8 cellular contexts compared by ENCODE assay signal in genomic region chr1:960371-961131, GRCh38. TPM values are rescaled to one million over a fixed set of nuclear protein-coding genes. Genes with fewer than 3 reads are reported as not detected.
DNase-seq lines count a peak whose midpoint lies in the region; ATAC-seq and TF ChIP-seq lines count a peak whose summit lies in the region.

TSS of gene KLHL17 (plus strand) at chr1:960584. CDS start at chr1:960694, 110 bp downstream.

- H3K27me3 ChIP-seq in spleen (replicated peaks in 1 of 7), result peaks cover 0 to 13% (median 0%) of the 10 kb centered on the region in 7 donors

- H3K27ac ChIP-seq in spleen, result peak within 1 kb of the TSS in 5 of 8 donors; percentile 25 to 83 (median 78)

- H3K36me3 ChIP-seq in spleen, result peaks cover 0 to 53% (median 19%) of the 10 kb centered on the region in 6 donors

- peaks cover 7 to 25% (median 12%) of the 10 kb centered on the region in 3 donors for H3K27me3 Mint-ChIP-seq in CD14-positive monocyte (ENCODE audit: low read depth in 3 of 3)

- intact Hi-C loops in CD14-positive monocyte (cut with micrococcal nuclease) (loop anchor here in 1 of 2 donors (10.0 kb wide), 1 partner anchor 56 kb away; no protein-coding TSS in a partner anchor), spleen (cut with DNase I; ENCODE audit: low total_unique reads) (no loop called here)

- H3K4me1 ChIP-seq in spleen, result peaks cover 13 to 73% (median 47%) of the 10 kb centered on the region in 6 donors

- peaks cover 34% of the 10 kb centered on the region for H3K4me1 Mint-ChIP-seq in CD14-positive monocyte

- peaks cover 28 to 35% of the 10 kb centered on the region in 2 donors for H3K36me3 Mint-ChIP-seq in CD14-positive monocyte

- TF ChIP-seq POLR2A in spleen (IDR thresholded peaks at IDR 0.05), result no peak

- H3K9me3 ChIP-seq in spleen, result no peaks in the 10 kb centered on the region

- WGBS in spleen, 5 donors, result 0 to 1% (median 0%) methylated on average over 23 to 108 of the region's 108 CpGs

- in situ Hi-C loops in T47D (cut with HindIII; ENCODE audit: low pct_unique_long_range_greater_than_20kb, low sequenced_read_pairs), result no loop called here

- ATAC-seq in GM21381 (IDR thresholded peaks at IDR 0.05; ENCODE audit: unreplicated experiment) (peak; percentile 41), GM21619 (IDR thresholded peaks at IDR 0.05; ENCODE audit: unreplicated experiment) (no peak)

- H3K9me3 Mint-ChIP-seq in CD14-positive monocyte, result no peaks in the 10 kb centered on the region

- no peak for TF ChIP-seq CTCF in CD14-positive monocyte (IDR thresholded peaks at IDR 0.05)
- no peak for TF ChIP-seq CTCF in WI38 (IDR thresholded peaks at IDR 0.05; ENCODE audit: low read depth, low read length)
- TF ChIP-seq CTCF in spleen (IDR thresholded peaks at IDR 0.05 in 8 of 11, conservative IDR thresholded peaks at IDR 0.05 in 3 of 11), result no peak

- DNase-seq in CD14-positive monocyte (ENCODE audit: low spot score) (no peak), MV-4-11 (lab: John Stamatoyannopoulos, UW) (peak; percentile 48), T47D (ENCODE audit: low read depth in 1 of 2, low spot score in 1 of 2) (peak; percentile 71 to 75), iPS-NIHi7 (ENCODE audit: extremely low spot score) (peak; percentile 85), spleen (peak; percentile 95)

- peak within 1 kb of the TSS in 3 of 7 donors; percentile 45 to 81 (median 55) for H3K27ac Mint-ChIP-seq in CD14-positive monocyte

- peak within 1 kb of the TSS; percentile 73 to 95 for H3K4me3 Mint-ChIP-seq in CD14-positive monocyte

- H3K4me3 ChIP-seq in WI38 (ENCODE audit: low read depth, low read length) (peak within 1 kb of the TSS; percentile 68), spleen (peak within 1 kb of the TSS; percentile 64 to 100 (median 99))

RNA-seq across cellular contexts. Expression of gene KLHL17, which starts in this region (rescaled TPM):
- polyA plus RNA-seq in CD14-positive monocyte (under 1 TPM; 0.31 to 0.71 TPM), spleen (10 to 100 TPM; 14.1 to 31.6 (median 26.0) TPM)
- total RNA-seq in spleen, result 10 to 100 TPM; 12.0 to 21.5 (median 18.7) TPM

Comparison
In these comparisons a context has a peak if more than half of its experiments do, and no peak if none do; other contexts are left out.
1. RNA of gene KLHL17 (polyA plus RNA-seq): 14.1 to 31.6 TPM in spleen; 0.31 to 0.71 TPM in CD14-positive monocyte; every median in the first group is over 4 times any median in the second.